In genomic region chr9:112048924-112049785, GRCh38 we compare ENCODE assay signal across 13 cellular contexts.
A peak's percentile ranks its signal among the peaks of the same experiment; 100 is the strongest.
DNase-seq lines count a peak whose midpoint lies in the region; ATAC-seq and TF ChIP-seq lines count a peak whose summit lies in the region.
"Had no signal": no experiment of that assay in that cellular context is flagged by ENCODE, and none has a peak within 500 bp of the region (broad histone marks: within the 10 kb centered on the region; RNA-seq: fewer than 3 reads in every experiment).

No MANE protein-coding gene starts in this region.

- TF ChIP-seq CTCF in astrocyte of the cerebellum (IDR thresholded peaks at IDR 0.05; ENCODE audit: low read depth, low read length, missing control alignments), result no peak

- intact Hi-C loops in left colon (cut with DNase I, micrococcal nuclease), result no loop called here

- H3K4me1 ChIP-seq in subcutaneous abdominal adipose tissue (ENCODE audit: control insufficient read depth in 5 of 5, insufficient read depth in 5 of 5, low read length in 5 of 5), result peaks cover 12 to 31% (median 27%) of the 10 kb centered on the region in 5 donors

- no peaks in the 10 kb centered on the region for H3K27me3 ChIP-seq in subcutaneous abdominal adipose tissue (ENCODE audit: control insufficient read depth in 5 of 5, insufficient read depth in 4 of 5, low read length in 5 of 5)

- H3K4me3 ChIP-seq in astrocyte of the cerebellum (ENCODE audit: low read depth, low read length) (no peak overlapping the region), subcutaneous abdominal adipose tissue (ENCODE audit: low read depth in 1 of 5, low read length in 5 of 5) (no peak overlapping the region)
- H3K4me3 ChIP-seq: lower lobe of right lung had no signal

- no peaks in the 10 kb centered on the region for H3K9me3 ChIP-seq in subcutaneous abdominal adipose tissue (ENCODE audit: control insufficient read depth in 5 of 5, low read length in 5 of 5)
- H3K9me3 ChIP-seq: lower lobe of right lung had no signal

- no peak overlapping the region for H3K9ac ChIP-seq in subcutaneous abdominal adipose tissue (ENCODE audit: low read length in 5 of 5)

- peak; percentile 83 for DNase-seq in M059J (ENCODE audit: low read depth)
- peak; percentile 59 for DNase-seq in astrocyte of the cerebellum (ENCODE audit: low read depth)
- DNase-seq in left colon, result peak; percentile 50 to 58
- DNase-seq in activated CD4-positive, alpha-beta T cell treated with anti-CD3 and anti-CD28 coated beads, Interleukin-2, amount 50 U/mL, for 1 hour, result no peak
- DNase-seq: activated CD4-positive, alpha-beta T cell treated with anti-CD3 and anti-CD28 coated beads for 36 hours; erythroblast; lower lobe of right lung; SIG-M5; stimulated activated CD4-positive, alpha-beta T cell treated with anti-CD3 and anti-CD28 coated beads, Interleukin-12 subunit alpha, Interleukin-12 subunit beta, amount 100 ng/mL, for 4 hours; stimulated activated naive CD4-positive, alpha-beta T cell treated with Interleukin-2 at 50 U/mL for 16 hours had no signal

- peak overlapping the region; percentile 71 for H3K27ac ChIP-seq in subcutaneous abdominal adipose tissue (ENCODE audit: low read depth, low read length)

- in situ Hi-C loops in astrocyte of the cerebellum (cut with HindIII; ENCODE audit: low sequenced_read_pairs), result no loop called here

- peak; percentile 85 for ATAC-seq in left colon
- no peak for ATAC-seq in HG03135 (IDR thresholded peaks at IDR 0.05; ENCODE audit: unreplicated experiment)
- no peak for ATAC-seq in GM21528 (IDR thresholded peaks at IDR 0.05; ENCODE audit: low FRiP score, unreplicated experiment)
- ATAC-seq: activated CD4-positive, alpha-beta T cell treated with anti-CD3 and anti-CD28 coated beads for 36 hours had no signal

- H3K36me3 ChIP-seq in subcutaneous abdominal adipose tissue (ENCODE audit: control insufficient read depth in 5 of 5, insufficient read depth in 5 of 5, low read length in 5 of 5), result no peaks in the 10 kb centered on the region
- H3K36me3 ChIP-seq: lower lobe of right lung had no signal
